In genomic region chr6:83119742-83120300, GRCh38 we compare ENCODE assay signal across 15 cellular contexts.
"Had no signal": no experiment of that assay in that cellular context is flagged by ENCODE, and none has a peak within 500 bp of the region (broad histone marks: within the 10 kb centered on the region; RNA-seq: fewer than 3 reads in every experiment).

No MANE protein-coding gene starts in this region.

- DNase-seq: activated CD4-positive, alpha-beta memory T cell treated with anti-CD3 and anti-CD28 coated beads for 36 hours; activated naive CD4-positive, alpha-beta T cell; aorta; effector memory CD4-positive, alpha-beta T cell; erythroblast; immature natural killer cell; nucleus accumbens; right lobe of liver; spleen; stimulated activated CD4-positive, alpha-beta T cell treated with anti-CD3 and anti-CD28 coated beads, Interleukin-1b, Interleukin-23, amount 100 ng/mL, for 48 hours; stimulated activated naive CD4-positive, alpha-beta T cell; substantia nigra; T-helper 9 cell; transverse colon had no signal

- H3K4me3 ChIP-seq: cardiac muscle cell, right lobe of liver, spleen, transverse colon had no signal
